In genomic region chr12:49367381-49368239, GRCh38 we compare ENCODE assay signal across 1 cellular context.
TF ChIP-seq lines count a peak whose summit lies in the region.

Gene SPATS2, plus strand, starts transcription at chr12:49367462. Its CDS starts 93,551 bp downstream, at chr12:49461013.

TF ChIP-seq in K562, 482 proteins besides CTCF, POLR2A, EP300 and RAD21 (continued from another document and continues in another):
- TF ChIP-seq ZBTB40 (IDR thresholded peaks at IDR 0.05) (peak; percentile 51; the same call in 1 of the 2 replicates), ZBTB40 (CRISPR knock-in tag; IDR thresholded peaks at IDR 0.05) (no peak), FOXJ2 (tag; IDR thresholded peaks at IDR 0.05) (no peak), ZNF324 (CRISPR knock-in tag; IDR thresholded peaks at IDR 0.05) (no peak), ZNF764 (CRISPR knock-in tag; IDR thresholded peaks at IDR 0.05; ENCODE audit: low read depth) (no peak), ZNF274 (IDR thresholded peaks at IDR 0.05; ENCODE audit: borderline replicate concordance, low read depth, low read length) (no peak), ZNF384 (IDR thresholded peaks at IDR 0.05; ENCODE audit: low read depth, low read length) (no peak), ZNF57 (CRISPR knock-in tag; IDR thresholded peaks at IDR 0.05) (no peak), BRD9 (IDR thresholded peaks at IDR 0.05; ENCODE audit: low read depth, partially characterized antibody) (peak; percentile 18), KDM5B (IDR thresholded peaks at IDR 0.05; ENCODE audit: insufficient replicate concordance, low read depth, low read length) (peak; percentile 44), ASH1L (IDR thresholded peaks at IDR 0.05; ENCODE audit: borderline replicate concordance, low read depth, partially characterized antibody) (no peak), MAFG (tag; conservative IDR thresholded peaks at IDR 0.05) (no peak), KAT8 (IDR thresholded peaks at IDR 0.05; ENCODE audit: low read depth) (no peak), JUND (IDR thresholded peaks at IDR 0.05; ENCODE audit: borderline replicate concordance, low read depth, low read length) (no peak), JUND (tag; IDR thresholded peaks at IDR 0.05; ENCODE audit: borderline replicate concordance, low read depth, low read length) (no peak; the same call in 2 of the 3 replicates), SMARCA5 (IDR thresholded peaks at IDR 0.05) (0 out of 2 replicates have a peak, but pooled peaks have one; percentile 11), SAFB (IDR thresholded peaks at IDR 0.05; ENCODE audit: borderline replicate concordance, low read depth, low read length) (no peak), CEBPG (CRISPR knock-in tag; IDR thresholded peaks at IDR 0.05) (no peak), CEBPG (tag; conservative IDR thresholded peaks at IDR 0.05 in 1 of 2, IDR thresholded peaks at IDR 0.05 in 1 of 2) (no peak), ZNF77 (CRISPR knock-in tag; IDR thresholded peaks at IDR 0.05) (no peak), ZFP30 (CRISPR knock-in tag; IDR thresholded peaks at IDR 0.05; ENCODE audit: borderline replicate concordance) (no peak), NR0B1 (IDR thresholded peaks at IDR 0.05; ENCODE audit: partially characterized antibody) (no peak), HNRNPUL1 (IDR thresholded peaks at IDR 0.05; ENCODE audit: low read length) (no peak), ADNP (tag; IDR thresholded peaks at IDR 0.05) (no peak), GTF2F1 (IDR thresholded peaks at IDR 0.05; ENCODE audit: low read depth, low read length) (no peak), SUPT5H (IDR thresholded peaks at IDR 0.05) (no peak), KDM2B (CRISPR knock-in tag; IDR thresholded peaks at IDR 0.05) (no peak), MCM7 (IDR thresholded peaks at IDR 0.05) (no peak), TCF7 (IDR thresholded peaks at IDR 0.05; ENCODE audit: borderline replicate concordance) (no peak), ETV6 (IDR thresholded peaks at IDR 0.05; ENCODE audit: borderline replicate concordance in 1 of 2, low read depth in 2 of 2, low read length in 1 of 2) (no peak), ETV6 (CRISPR knock-in tag; IDR thresholded peaks at IDR 0.05; ENCODE audit: borderline replicate concordance) (no peak)
- TF ChIP-seq, protein P1, sequence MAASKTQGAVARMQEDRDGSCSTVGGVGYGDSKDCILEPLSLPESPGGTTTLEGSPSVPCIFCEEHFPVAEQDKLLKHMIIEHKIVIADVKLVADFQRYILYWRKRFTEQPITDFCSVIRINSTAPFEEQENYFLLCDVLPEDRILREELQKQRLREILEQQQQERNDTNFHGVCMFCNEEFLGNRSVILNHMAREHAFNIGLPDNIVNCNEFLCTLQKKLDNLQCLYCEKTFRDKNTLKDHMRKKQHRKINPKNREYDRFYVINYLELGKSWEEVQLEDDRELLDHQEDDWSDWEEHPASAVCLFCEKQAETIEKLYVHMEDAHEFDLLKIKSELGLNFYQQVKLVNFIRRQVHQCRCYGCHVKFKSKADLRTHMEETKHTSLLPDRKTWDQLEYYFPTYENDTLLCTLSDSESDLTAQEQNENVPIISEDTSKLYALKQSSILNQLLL (CRISPR knock-in tag; IDR thresholded peaks at IDR 0.05; ENCODE audit: borderline replicate concordance), result no peak
- TF ChIP-seq, protein P2, sequence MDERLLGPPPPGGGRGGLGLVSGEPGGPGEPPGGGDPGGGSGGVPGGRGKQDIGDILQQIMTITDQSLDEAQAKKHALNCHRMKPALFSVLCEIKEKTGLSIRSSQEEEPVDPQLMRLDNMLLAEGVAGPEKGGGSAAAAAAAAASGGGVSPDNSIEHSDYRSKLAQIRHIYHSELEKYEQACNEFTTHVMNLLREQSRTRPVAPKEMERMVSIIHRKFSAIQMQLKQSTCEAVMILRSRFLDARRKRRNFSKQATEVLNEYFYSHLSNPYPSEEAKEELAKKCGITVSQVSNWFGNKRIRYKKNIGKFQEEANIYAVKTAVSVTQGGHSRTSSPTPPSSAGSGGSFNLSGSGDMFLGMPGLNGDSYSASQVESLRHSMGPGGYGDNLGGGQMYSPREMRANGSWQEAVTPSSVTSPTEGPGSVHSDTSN (CRISPR knock-in tag; IDR thresholded peaks at IDR 0.05; ENCODE audit: low read depth), result no peak
- TF ChIP-seq, protein P2 (tag; conservative IDR thresholded peaks at IDR 0.05; ENCODE audit: low read depth), result no peak
- TF ChIP-seq, protein P3, sequence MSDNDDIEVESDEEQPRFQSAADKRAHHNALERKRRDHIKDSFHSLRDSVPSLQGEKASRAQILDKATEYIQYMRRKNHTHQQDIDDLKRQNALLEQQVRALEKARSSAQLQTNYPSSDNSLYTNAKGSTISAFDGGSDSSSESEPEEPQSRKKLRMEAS (CRISPR knock-in tag; IDR thresholded peaks at IDR 0.05), result no peak
- TF ChIP-seq, protein P4, sequence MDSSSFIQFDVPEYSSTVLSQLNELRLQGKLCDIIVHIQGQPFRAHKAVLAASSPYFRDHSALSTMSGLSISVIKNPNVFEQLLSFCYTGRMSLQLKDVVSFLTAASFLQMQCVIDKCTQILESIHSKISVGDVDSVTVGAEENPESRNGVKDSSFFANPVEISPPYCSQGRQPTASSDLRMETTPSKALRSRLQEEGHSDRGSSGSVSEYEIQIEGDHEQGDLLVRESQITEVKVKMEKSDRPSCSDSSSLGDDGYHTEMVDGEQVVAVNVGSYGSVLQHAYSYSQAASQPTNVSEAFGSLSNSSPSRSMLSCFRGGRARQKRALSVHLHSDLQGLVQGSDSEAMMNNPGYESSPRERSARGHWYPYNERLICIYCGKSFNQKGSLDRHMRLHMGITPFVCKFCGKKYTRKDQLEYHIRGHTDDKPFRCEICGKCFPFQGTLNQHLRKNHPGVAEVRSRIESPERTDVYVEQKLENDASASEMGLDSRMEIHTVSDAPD (CRISPR knock-in tag; IDR thresholded peaks at IDR 0.05), result no peak
- TF ChIP-seq, protein P5, sequence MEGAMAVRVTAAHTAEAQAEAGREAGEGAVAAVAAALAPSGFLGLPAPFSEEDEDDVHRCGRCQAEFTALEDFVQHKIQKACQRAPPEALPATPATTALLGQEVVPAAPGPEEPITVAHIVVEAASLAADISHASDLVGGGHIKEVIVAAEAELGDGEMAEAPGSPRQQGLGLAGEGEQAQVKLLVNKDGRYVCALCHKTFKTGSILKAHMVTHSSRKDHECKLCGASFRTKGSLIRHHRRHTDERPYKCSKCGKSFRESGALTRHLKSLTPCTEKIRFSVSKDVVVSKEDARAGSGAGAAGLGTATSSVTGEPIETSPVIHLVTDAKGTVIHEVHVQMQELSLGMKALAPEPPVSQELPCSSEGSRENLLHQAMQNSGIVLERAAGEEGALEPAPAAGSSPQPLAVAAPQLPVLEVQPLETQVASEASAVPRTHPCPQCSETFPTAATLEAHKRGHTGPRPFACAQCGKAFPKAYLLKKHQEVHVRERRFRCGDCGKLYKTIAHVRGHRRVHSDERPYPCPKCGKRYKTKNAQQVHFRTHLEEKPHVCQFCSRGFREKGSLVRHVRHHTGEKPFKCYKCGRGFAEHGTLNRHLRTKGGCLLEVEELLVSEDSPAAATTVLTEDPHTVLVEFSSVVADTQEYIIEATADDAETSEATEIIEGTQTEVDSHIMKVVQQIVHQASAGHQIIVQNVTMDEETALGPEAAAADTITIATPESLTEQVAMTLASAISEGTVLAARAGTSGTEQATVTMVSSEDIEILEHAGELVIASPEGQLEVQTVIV (CRISPR knock-in tag; IDR thresholded peaks at IDR 0.05; ENCODE audit: borderline replicate concordance), result no peak
- TF ChIP-seq, protein P6, sequence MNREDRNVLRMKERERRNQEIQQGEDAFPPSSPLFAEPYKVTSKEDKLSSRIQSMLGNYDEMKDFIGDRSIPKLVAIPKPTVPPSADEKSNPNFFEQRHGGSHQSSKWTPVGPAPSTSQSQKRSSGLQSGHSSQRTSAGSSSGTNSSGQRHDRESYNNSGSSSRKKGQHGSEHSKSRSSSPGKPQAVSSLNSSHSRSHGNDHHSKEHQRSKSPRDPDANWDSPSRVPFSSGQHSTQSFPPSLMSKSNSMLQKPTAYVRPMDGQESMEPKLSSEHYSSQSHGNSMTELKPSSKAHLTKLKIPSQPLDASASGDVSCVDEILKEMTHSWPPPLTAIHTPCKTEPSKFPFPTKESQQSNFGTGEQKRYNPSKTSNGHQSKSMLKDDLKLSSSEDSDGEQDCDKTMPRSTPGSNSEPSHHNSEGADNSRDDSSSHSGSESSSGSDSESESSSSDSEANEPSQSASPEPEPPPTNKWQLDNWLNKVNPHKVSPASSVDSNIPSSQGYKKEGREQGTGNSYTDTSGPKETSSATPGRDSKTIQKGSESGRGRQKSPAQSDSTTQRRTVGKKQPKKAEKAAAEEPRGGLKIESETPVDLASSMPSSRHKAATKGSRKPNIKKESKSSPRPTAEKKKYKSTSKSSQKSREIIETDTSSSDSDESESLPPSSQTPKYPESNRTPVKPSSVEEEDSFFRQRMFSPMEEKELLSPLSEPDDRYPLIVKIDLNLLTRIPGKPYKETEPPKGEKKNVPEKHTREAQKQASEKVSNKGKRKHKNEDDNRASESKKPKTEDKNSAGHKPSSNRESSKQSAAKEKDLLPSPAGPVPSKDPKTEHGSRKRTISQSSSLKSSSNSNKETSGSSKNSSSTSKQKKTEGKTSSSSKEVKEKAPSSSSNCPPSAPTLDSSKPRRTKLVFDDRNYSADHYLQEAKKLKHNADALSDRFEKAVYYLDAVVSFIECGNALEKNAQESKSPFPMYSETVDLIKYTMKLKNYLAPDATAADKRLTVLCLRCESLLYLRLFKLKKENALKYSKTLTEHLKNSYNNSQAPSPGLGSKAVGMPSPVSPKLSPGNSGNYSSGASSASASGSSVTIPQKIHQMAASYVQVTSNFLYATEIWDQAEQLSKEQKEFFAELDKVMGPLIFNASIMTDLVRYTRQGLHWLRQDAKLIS (CRISPR knock-in tag; IDR thresholded peaks at IDR 0.05), result peak; percentile 55; the same call in 1 of the 2 replicates
